ENCODE assay signal across 38 cellular contexts in the genomic region with DNA sequence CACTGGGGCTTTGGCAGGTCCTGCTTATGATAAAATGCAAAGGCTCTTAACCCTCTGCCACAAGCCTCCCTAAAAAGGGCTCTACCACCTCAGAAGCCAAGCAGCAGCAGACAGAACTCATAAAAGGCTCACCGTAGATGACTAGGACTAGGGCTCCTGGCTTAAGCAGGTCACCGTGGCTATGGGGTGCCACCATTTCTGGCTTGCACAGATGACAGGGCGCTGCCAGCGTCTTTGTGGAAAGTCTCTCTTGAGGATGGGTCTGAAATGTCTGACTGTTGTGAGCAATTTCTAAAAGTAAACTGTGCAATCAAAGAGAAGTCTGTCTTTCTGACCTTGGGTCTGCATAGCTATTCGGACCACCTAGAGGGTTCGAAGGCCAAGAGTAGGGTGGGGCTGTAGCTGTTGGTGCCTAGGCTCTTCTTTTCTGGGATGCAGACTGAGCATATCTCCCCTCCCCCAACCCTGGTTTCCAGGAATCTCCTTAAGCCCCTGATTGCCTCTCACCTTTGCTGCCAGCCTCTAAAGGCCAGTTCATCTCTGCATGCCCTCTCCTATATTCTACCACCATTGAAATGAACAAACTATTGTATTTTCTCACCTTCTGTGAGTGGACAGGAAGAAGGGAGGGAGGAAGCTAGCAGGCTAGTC.
"Had no signal": no experiment of that assay in that cellular context is flagged by ENCODE, and none has a peak within 500 bp of the region (broad histone marks: within the 10 kb centered on the region; RNA-seq: fewer than 3 reads in every experiment).

No MANE protein-coding gene starts in this region.

- H3K36me3 ChIP-seq: adrenal gland, breast epithelium, MG63, Peyer's patch, SJSA1 had no signal

- DNase-seq: activated B cell treated with CpG ODN at 0.5 μM for 24 hours; activated CD4-positive, alpha-beta memory T cell treated with anti-CD3 and anti-CD28 coated beads for 36 hours; activated CD4-positive, alpha-beta T cell treated with anti-CD3 and anti-CD28 coated beads for 4 hours; activated CD4-positive, alpha-beta T cell treated with anti-CD3 and anti-CD28 coated beads, Interleukin-2, amount 50 U/mL, for 1 hour; activated CD4-positive, CD25-positive, alpha-beta regulatory T cell treated with anti-CD3 and anti-CD28 coated beads, Interleukin-2, amount 50 U/mL, for 72 hours; activated CD8-positive, alpha-beta memory T cell treated with anti-CD3 and anti-CD28 coated beads, Interleukin-2, amount 50 U/mL, for 4 hours; activated gamma-delta T cell treated with Interleukin-2 at 50 U/mL for 16 hours; activated naive CD4-positive, alpha-beta T cell treated with anti-CD3 and anti-CD28 coated beads for 36 hours; activated T-cell treated with anti-CD3 and anti-CD28 coated beads for 4 hours; activated T-cell treated with anti-CD3 and anti-CD28 coated beads, Interleukin-2, amount 50 U/mL, for 4 hours; adrenal gland; body of pancreas; caudate nucleus; Kasumi-1; MG63; NCI-H1048; NCI-H1105 treated with DMSO at 0.1 percent for 48 hours; NCI-H1436; NCI-H1694; NCI-H2029; NCI-H510A; NCI-H526; NCI-H748 treated with DMSO at 0.1 percent for 48 hours; NK-92 treated with Interleukin-12 subunit alpha and Interleukin-12 subunit beta, amount 100 ng/mL, for 24 hours; PC-3; Peyer's patch; RPMI8226; SHP77 treated with DMSO at 0.1 percent for 48 hours; SK-N-SH; T-cell; T-helper 2 cell; T-helper 9 cell had no signal

- H3K4me2 ChIP-seq: SK-N-SH had no signal

- H3K27ac ChIP-seq: adrenal gland, body of pancreas, breast epithelium, Peyer's patch, SJSA1, VCaP had no signal

- H3K9me3 ChIP-seq: adrenal gland, body of pancreas, breast epithelium, MG63, Peyer's patch, SJSA1, SK-N-SH had no signal

- H3K27ac Mint-ChIP-seq: activated B cell treated with CpG ODN at 0.5 μM for 24 hours; activated CD4-positive, alpha-beta memory T cell treated with anti-CD3 and anti-CD28 coated beads for 36 hours; activated naive CD4-positive, alpha-beta T cell treated with anti-CD3 and anti-CD28 coated beads for 36 hours; activated naive CD4-positive, alpha-beta T cell treated with anti-CD3 and anti-CD28 coated beads, Interleukin-2, amount 50 U/mL, for 72 hours; activated T-helper 1 cell treated with anti-CD3 and anti-CD28 coated beads, Interleukin-12 subunit alpha, Interleukin-12 subunit beta, Interleukin-2, Interleukin-4 antibody, amounts not matched to agents 30 ng/mL and 10 ng/mL and 1 ng/mL, durations not matched to agents 14 hours and 24 hours and 36 hours; T-cell had no signal

- H3K27me3 ChIP-seq: adrenal gland, body of pancreas, breast epithelium, MG63, Peyer's patch, SJSA1 had no signal

- H3K4me3 ChIP-seq: adrenal gland, body of pancreas, breast epithelium, MG63, Peyer's patch, SJSA1 had no signal

- ATAC-seq: activated naive CD4-positive, alpha-beta T cell treated with anti-CD3 and anti-CD28 coated beads, Interleukin-2, amount 50 U/mL, for 72 hours; activated T-cell treated with anti-CD3 and anti-CD28 coated beads, Interleukin-2, amount 50 U/mL, for 4 hours; body of pancreas; PC-3; T-cell had no signal

- H3K9ac ChIP-seq: SK-N-SH had no signal

- H3K4me1 Mint-ChIP-seq: activated B cell treated with CpG ODN at 0.5 μM for 24 hours, T-cell had no signal

- FAIRE-seq: astrocyte had no signal

- H3K27me3 Mint-ChIP-seq: activated B cell treated with CpG ODN at 0.5 μM for 24 hours; activated CD4-positive, alpha-beta memory T cell treated with anti-CD3 and anti-CD28 coated beads for 36 hours; T-cell had no signal

- H3K9me3 Mint-ChIP-seq: activated B cell treated with CpG ODN at 0.5 μM for 24 hours; activated CD4-positive, alpha-beta memory T cell treated with anti-CD3 and anti-CD28 coated beads for 36 hours; activated naive CD4-positive, alpha-beta T cell treated with anti-CD3 and anti-CD28 coated beads for 36 hours; activated T-cell treated with anti-CD3 and anti-CD28 coated beads, Interleukin-2, amount 50 U/mL, for 4 hours; T-cell had no signal

- H3K4me3 Mint-ChIP-seq: activated B cell treated with CpG ODN at 0.5 μM for 24 hours; activated CD4-positive, alpha-beta memory T cell treated with anti-CD3 and anti-CD28 coated beads for 36 hours; activated naive CD4-positive, alpha-beta T cell treated with anti-CD3 and anti-CD28 coated beads for 36 hours; activated T-cell treated with anti-CD3 and anti-CD28 coated beads, Interleukin-2, amount 50 U/mL, for 4 hours; activated T-helper 1 cell treated with anti-CD3 and anti-CD28 coated beads, Interleukin-12 subunit alpha, Interleukin-12 subunit beta, Interleukin-2, Interleukin-4 antibody, amounts not matched to agents 30 ng/mL and 10 ng/mL and 1 ng/mL, durations not matched to agents 14 hours and 24 hours and 36 hours; T-cell had no signal

- H3K4me1 ChIP-seq: adrenal gland, body of pancreas, breast epithelium, Peyer's patch had no signal
